Comparison of ENCODE assay signal across 1 cellular context in genomic region chr1:227899820-227900449, GRCh38.
TF ChIP-seq lines count a peak whose summit lies in the region.

No MANE protein-coding gene starts in this region.

TF ChIP-seq in WTC11, 78 proteins besides CTCF, POLR2A, EP300 and RAD21 (continued from another document):
- TF ChIP-seq AR (CRISPR knock-in tag; IDR thresholded peaks at IDR 0.05) (no peak), FOXK1 (CRISPR knock-in tag; IDR thresholded peaks at IDR 0.05) (no peak), FOXP1 (CRISPR knock-in tag; IDR thresholded peaks at IDR 0.05; ENCODE audit: borderline replicate concordance) (no peak), RORB (CRISPR knock-in tag; IDR thresholded peaks at IDR 0.05) (no peak), ETV6 (CRISPR knock-in tag; IDR thresholded peaks at IDR 0.05) (no peak), CREM (CRISPR knock-in tag; IDR thresholded peaks at IDR 0.05) (no peak), ZMAT4 (CRISPR knock-in tag; IDR thresholded peaks at IDR 0.05) (no peak), ZNF425 (CRISPR knock-in tag; conservative IDR thresholded peaks at IDR 0.05) (no peak), ERG (CRISPR knock-in tag; IDR thresholded peaks at IDR 0.05) (no peak), GTF2I (CRISPR knock-in tag; conservative IDR thresholded peaks at IDR 0.05) (no peak), ELF4 (CRISPR knock-in tag; IDR thresholded peaks at IDR 0.05; ENCODE audit: low read depth) (no peak), USF2 (CRISPR knock-in tag; IDR thresholded peaks at IDR 0.05) (no peak), NFE2L1 (CRISPR knock-in tag; IDR thresholded peaks at IDR 0.05) (no peak), TEAD4 (CRISPR knock-in tag; IDR thresholded peaks at IDR 0.05) (no peak), ZNF671 (CRISPR knock-in tag; IDR thresholded peaks at IDR 0.05) (no peak), ESRRA (CRISPR knock-in tag; IDR thresholded peaks at IDR 0.05; ENCODE audit: borderline replicate concordance) (no peak), NFATC4 (CRISPR knock-in tag; IDR thresholded peaks at IDR 0.05) (no peak)
TF ChIP-seq in WTC11: peak in this region for 0.
